Comparison of ENCODE assay signal across 8 cellular contexts in the genomic region with DNA sequence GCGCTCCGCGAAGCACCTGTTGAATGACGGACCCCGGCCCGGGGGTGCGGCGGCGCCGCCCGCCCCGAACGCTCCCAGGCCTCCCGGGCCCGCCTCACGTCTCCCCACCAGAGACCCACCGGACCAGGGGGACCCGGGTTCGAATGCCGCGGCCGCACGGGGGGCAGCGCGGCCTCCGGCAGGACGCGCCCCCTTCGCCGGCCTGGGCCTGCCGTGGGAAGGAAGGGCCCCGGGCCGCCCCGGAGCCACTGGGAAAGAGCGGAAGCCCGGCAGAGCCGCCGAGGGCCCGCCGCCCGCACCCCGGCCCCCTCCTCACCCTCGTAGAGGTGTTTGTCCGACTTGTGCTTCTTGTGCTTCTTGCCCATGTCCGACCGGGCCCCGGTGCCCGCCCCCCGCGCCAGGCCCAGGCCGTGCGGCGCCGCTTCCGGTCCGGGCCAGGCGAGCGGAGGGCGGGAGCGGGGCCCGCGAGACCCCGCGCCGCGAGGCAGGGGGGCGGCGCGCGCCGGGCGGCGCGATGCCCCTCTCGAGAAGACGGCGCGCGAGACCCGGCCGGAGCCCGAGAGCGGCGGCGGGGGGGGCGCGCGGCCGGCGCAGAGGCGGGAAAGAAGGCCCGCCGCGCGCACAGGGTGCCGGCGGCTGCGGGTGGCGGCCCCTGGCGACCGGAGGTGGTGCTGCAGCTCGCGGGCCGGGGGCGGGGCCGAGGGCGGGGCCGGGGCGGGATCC. TPM values are rescaled to one million over a fixed set of nuclear protein-coding genes. Genes with fewer than 3 reads are reported as not detected.
A peak's percentile ranks its signal among the peaks of the same experiment; 100 is the strongest.
DNase-seq lines count a peak whose midpoint lies in the region; ATAC-seq and TF ChIP-seq lines count a peak whose summit lies in the region.

Gene BRD7, minus strand, starts transcription at position 579 of the 723 bp plus-strand sequence. Its CDS starts 214 bp downstream, at position 365.

- peak within 1 kb of the TSS; percentile 70 for H3K9ac ChIP-seq in iPS-15b (ENCODE audit: low read depth, low read length)
- peak within 1 kb of the TSS; percentile 91 for H3K9ac ChIP-seq in skeletal muscle satellite cell (ENCODE audit: low read depth, low read length)

- H3K36me3 ChIP-seq in iPS-15b (ENCODE audit: control insufficient read depth, insufficient read depth, low read length) (peaks cover 3% of the 10 kb centered on the region), skeletal muscle satellite cell (ENCODE audit: insufficient read depth, low read length) (peaks cover 20% of the 10 kb centered on the region)

- H3K4me1 ChIP-seq in iPS-15b (ENCODE audit: control insufficient read depth, insufficient read depth, low read length) = peaks cover 3% of the 10 kb centered on the region
- peaks cover 19% of the 10 kb centered on the region for H3K4me1 ChIP-seq in skeletal muscle satellite cell (ENCODE audit: control insufficient read depth, insufficient read depth, low read length)

- peak; percentile 31 for TF ChIP-seq CTCF in astrocyte of the spinal cord (IDR thresholded peaks at IDR 0.05; ENCODE audit: low read depth, low read length)

- in situ Hi-C loops in KBM-7 (cut with MboI; ENCODE audit: low pct_unique_long_range_greater_than_20kb, low sequenced_read_pairs) (no loop called here), astrocyte of the spinal cord (cut with HindIII; ENCODE audit: low sequenced_read_pairs) (no loop called here)

- H3K27me3 ChIP-seq in iPS-15b (ENCODE audit: control insufficient read depth, insufficient read depth, low read length) (no peaks in the 10 kb centered on the region), skeletal muscle satellite cell (ENCODE audit: control insufficient read depth, insufficient read depth, low read length) (peaks cover 5% of the 10 kb centered on the region)

- peak; percentile 74 for DNase-seq in ELR (ENCODE audit: low read depth)
- DNase-seq in KBM-7 = peak; percentile 37
- DNase-seq in T1000 (lab: John Stamatoyannopoulos, UW) = peak; percentile 37
- peak; percentile 44 for DNase-seq in astrocyte of the spinal cord (ENCODE audit: low read depth, low spot score)

- H3K4me3 ChIP-seq in astrocyte of the spinal cord (ENCODE audit: low read depth, low read length) (peak within 1 kb of the TSS; percentile 66), iPS-15b (ENCODE audit: low read depth, low read length) (peak within 1 kb of the TSS; percentile 68), skeletal muscle satellite cell (ENCODE audit: low read length) (peak within 1 kb of the TSS; percentile 92)

- peak within 1 kb of the TSS; percentile 96 for H3K4me2 ChIP-seq in skeletal muscle satellite cell (ENCODE audit: low read length)

- H3K9me3 ChIP-seq in iPS-15b (ENCODE audit: control insufficient read depth, insufficient read depth, low read length) = no peaks in the 10 kb centered on the region
- no peaks in the 10 kb centered on the region for H3K9me3 ChIP-seq in skeletal muscle satellite cell (replicated peaks; ENCODE audit: low read length)

- ATAC-seq in GM21619 (IDR thresholded peaks at IDR 0.05; ENCODE audit: unreplicated experiment) = peak; percentile 66
- no peak for ATAC-seq in GM18870 (IDR thresholded peaks at IDR 0.05; ENCODE audit: unreplicated experiment)

RNA-seq across cellular contexts. Expression of gene BRD7, which starts in this region (rescaled TPM):
- total RNA-seq in skeletal muscle satellite cell (2012; rRNA removed) = 24.0 and 26.6 TPM in 2 replicates
